Comparison of ENCODE assay signal across 20 cellular contexts in genomic region chr1:164718821-164719220, GRCh38.
A peak's percentile ranks its signal among the peaks of the same experiment; 100 is the strongest.
DNase-seq lines count a peak whose midpoint lies in the region; ATAC-seq and TF ChIP-seq lines count a peak whose summit lies in the region.
"Had no signal": no experiment of that assay in that cellular context is flagged by ENCODE, and none has a peak within 500 bp of the region (broad histone marks: within the 10 kb centered on the region; RNA-seq: fewer than 3 reads in every experiment).

No MANE protein-coding gene starts in this region.

- no peak for TF ChIP-seq EP300 in esophagus muscularis mucosa (IDR thresholded peaks at IDR 0.05)

- peak; percentile 30 for ATAC-seq in PC-3
- ATAC-seq in WTC11 = no peak
- ATAC-seq in stimulated activated memory B cell treated with anti-CD40 and anti-IgM and Interleukin-4, amounts not matched to agents 10 μg/mL and 1 μg/mL and 100 μg/mL, for 72 hours = no peak
- ATAC-seq: A549; activated naive CD8-positive, alpha-beta T cell treated with anti-CD3 and anti-CD28 coated beads, Interleukin-2, amount 50 U/mL, for 24 hours; CD8-positive, alpha-beta T cell; upper lobe of right lung had no signal

- no peaks in the 10 kb centered on the region for H3K27me3 Mint-ChIP-seq in WTC11 (ENCODE audit: low read depth)
- H3K27me3 Mint-ChIP-seq in activated naive CD8-positive, alpha-beta T cell treated with anti-CD3 and anti-CD28 coated beads for 36 hours = peaks cover 10% of the 10 kb centered on the region
- no peaks in the 10 kb centered on the region for H3K27me3 Mint-ChIP-seq in stimulated activated memory B cell treated with anti-CD40 and anti-IgM and Interleukin-4, amounts not matched to agents 10 μg/mL and 1 μg/mL and 100 μg/mL, for 72 hours

- no peak for TF ChIP-seq POLR2A in esophagus muscularis mucosa (IDR thresholded peaks at IDR 0.05; ENCODE audit: low read depth)

- CTCF ChIA-PET in PC-3 (lab: Charles Lee) (no interaction called here), WTC11 (lab: Charles Lee) (no interaction called here)

- H3K9me3 ChIP-seq in PC-3 (ENCODE audit: low read length) (no peaks in the 10 kb centered on the region), esophagus muscularis mucosa (no peaks in the 10 kb centered on the region), osteoblast (ENCODE audit: low read depth, low read length) (no peaks in the 10 kb centered on the region)
- H3K9me3 ChIP-seq: A549, MG63, upper lobe of right lung had no signal

- peaks cover 42% of the 10 kb centered on the region for H3K4me1 ChIP-seq in PC-3 (ENCODE audit: insufficient read depth, low read length)
- peaks cover 28 to 100% (median 94%) of the 10 kb centered on the region in 4 donors for H3K4me1 ChIP-seq in esophagus muscularis mucosa
- peaks cover 8% of the 10 kb centered on the region for H3K4me1 ChIP-seq in osteoblast (ENCODE audit: insufficient read depth, low read length)

- H3F3A ChIP-seq in PC-3 (ENCODE audit: low read length, unreplicated experiment) = peaks cover 6% of the 10 kb centered on the region

- TF ChIP-seq CTCF in AG10803 (conservative IDR thresholded peaks at IDR 0.05; ENCODE audit: low read length) (no peak), PC-3 (conservative IDR thresholded peaks at IDR 0.05; ENCODE audit: low read depth, low read length) (no peak), esophagus muscularis mucosa (IDR thresholded peaks at IDR 0.05) (no peak), osteoblast (IDR thresholded peaks at IDR 0.05; ENCODE audit: extremely low read depth, low read depth, low read length) (no peak), WTC11 (IDR thresholded peaks at IDR 0.05) (no peak)

- H3K4me3 Mint-ChIP-seq in WTC11 = no peak overlapping the region
- no peak overlapping the region for H3K4me3 Mint-ChIP-seq in activated naive CD8-positive, alpha-beta T cell treated with anti-CD3 and anti-CD28 coated beads for 36 hours
- no peak overlapping the region for H3K4me3 Mint-ChIP-seq in stimulated activated memory B cell treated with anti-CD40 and anti-IgM and Interleukin-4, amounts not matched to agents 10 μg/mL and 1 μg/mL and 100 μg/mL, for 72 hours
- H3K4me3 Mint-ChIP-seq: activated naive CD8-positive, alpha-beta T cell treated with anti-CD3 and anti-CD28 coated beads, Interleukin-2, amount 50 U/mL, for 24 hours; CD8-positive, alpha-beta T cell; naive B cell had no signal

- H3K9me3 Mint-ChIP-seq in WTC11 = no peaks in the 10 kb centered on the region
- no peaks in the 10 kb centered on the region for H3K9me3 Mint-ChIP-seq in activated naive CD8-positive, alpha-beta T cell treated with anti-CD3 and anti-CD28 coated beads for 36 hours
- peaks cover 5% of the 10 kb centered on the region for H3K9me3 Mint-ChIP-seq in stimulated activated memory B cell treated with anti-CD40 and anti-IgM and Interleukin-4, amounts not matched to agents 10 μg/mL and 1 μg/mL and 100 μg/mL, for 72 hours
- H3K9me3 Mint-ChIP-seq: CD8-positive, alpha-beta T cell had no signal

- H2AFZ ChIP-seq in PC-3 (ENCODE audit: low read length) = peak overlapping the region; percentile 33
- peak overlapping the region; percentile 15 for H2AFZ ChIP-seq in osteoblast (ENCODE audit: low read length)

- H3K4me3 ChIP-seq in AG10803 (ENCODE audit: low read length) (no peak overlapping the region), PC-3 (ENCODE audit: low read length) (no peak overlapping the region), esophagus muscularis mucosa (no peak overlapping the region), osteoblast (ENCODE audit: insufficient read depth, low read length) (no peak overlapping the region)
- H3K4me3 ChIP-seq: A549, MG63, upper lobe of right lung had no signal

- POLR2A ChIA-PET in PC-3 (lab: Charles Lee; ENCODE audit: unreplicated experiment) = interaction anchor here (0.6 kb wide), 1 partner anchor 160 kb away, joined by 13 read pairs; the partner anchor contains the start of gene PBX1
- POLR2A ChIA-PET in WTC11 (lab: Charles Lee) = no interaction called here

- H3K79me2 ChIP-seq in PC-3 (ENCODE audit: low read length) (no peaks in the 10 kb centered on the region), osteoblast (ENCODE audit: insufficient read depth, low read length) (no peaks in the 10 kb centered on the region)

- H3K36me3 Mint-ChIP-seq in WTC11 = no peaks in the 10 kb centered on the region
- H3K36me3 Mint-ChIP-seq in activated naive CD8-positive, alpha-beta T cell treated with anti-CD3 and anti-CD28 coated beads for 36 hours = no peaks in the 10 kb centered on the region
- no peaks in the 10 kb centered on the region for H3K36me3 Mint-ChIP-seq in stimulated activated memory B cell treated with anti-CD40 and anti-IgM and Interleukin-4, amounts not matched to agents 10 μg/mL and 1 μg/mL and 100 μg/mL, for 72 hours
- H3K36me3 Mint-ChIP-seq: CD8-positive, alpha-beta T cell had no signal

- H3K4me2 ChIP-seq in PC-3 (ENCODE audit: low read length) (no peak overlapping the region), osteoblast (ENCODE audit: insufficient read depth, low read length) (no peak overlapping the region)
- H3K4me2 ChIP-seq: A549 had no signal

- H3K9ac ChIP-seq in PC-3 (ENCODE audit: low read length) = 0 out of 2 replicates have a peak overlapping the region, but pooled peaks have one; percentile 9

- H3K9me2 ChIP-seq in PC-3 (replicated peaks; ENCODE audit: low read length) = no peaks in the 10 kb centered on the region

- BruUV-seq in PC-3 (replicated peaks; lab: Mats Ljungman, UMichigan) = no TSS peak

- H3K36me3 ChIP-seq in PC-3 (ENCODE audit: low read depth, low read length) (no peaks in the 10 kb centered on the region), esophagus muscularis mucosa (no peaks in the 10 kb centered on the region), osteoblast (ENCODE audit: insufficient read depth, low read length) (no peaks in the 10 kb centered on the region)
- H3K36me3 ChIP-seq: MG63, upper lobe of right lung, WERI-Rb-1 had no signal

- no peak overlapping the region for H3K27ac Mint-ChIP-seq in WTC11
- no peak overlapping the region for H3K27ac Mint-ChIP-seq in activated naive CD8-positive, alpha-beta T cell treated with anti-CD3 and anti-CD28 coated beads for 36 hours
- H3K27ac Mint-ChIP-seq in stimulated activated memory B cell treated with anti-CD40 and anti-IgM and Interleukin-4, amounts not matched to agents 10 μg/mL and 1 μg/mL and 100 μg/mL, for 72 hours = no peak overlapping the region
- H3K27ac Mint-ChIP-seq: activated naive CD8-positive, alpha-beta T cell treated with anti-CD3 and anti-CD28 coated beads, Interleukin-2, amount 50 U/mL, for 24 hours; CD8-positive, alpha-beta T cell; naive B cell had no signal

- intact Hi-C loops in PC-3 (cut with micrococcal nuclease) (loop anchor here (1.0 to 5.0 kb wide), 2 partner anchors 15 to 1337 kb away; no protein-coding TSS in a partner anchor), esophagus muscularis mucosa (cut with DNase I) (no loop called here)

- H3K27me3 ChIP-seq in PC-3 (ENCODE audit: low read length) (no peaks in the 10 kb centered on the region), esophagus muscularis mucosa (no peaks in the 10 kb centered on the region), osteoblast (ENCODE audit: insufficient read depth, low read length) (no peaks in the 10 kb centered on the region)
- H3K27me3 ChIP-seq: MG63, upper lobe of right lung had no signal

- H3K4me1 Mint-ChIP-seq in WTC11 = peaks cover 25% of the 10 kb centered on the region
- H3K4me1 Mint-ChIP-seq in activated naive CD8-positive, alpha-beta T cell treated with anti-CD3 and anti-CD28 coated beads for 36 hours = peaks cover 8% of the 10 kb centered on the region
- peaks cover 6% of the 10 kb centered on the region for H3K4me1 Mint-ChIP-seq in stimulated activated memory B cell treated with anti-CD40 and anti-IgM and Interleukin-4, amounts not matched to agents 10 μg/mL and 1 μg/mL and 100 μg/mL, for 72 hours
- H3K4me1 Mint-ChIP-seq: naive B cell had no signal

- peak; percentile 56 for DNase-seq in AG10803 (ENCODE audit: low read depth)
- DNase-seq in PC-3 = peak; percentile 49
- no peak for DNase-seq in esophagus muscularis mucosa (ENCODE audit: extremely low spot score)
- DNase-seq in osteoblast (ENCODE audit: insufficient read length, low spot score, missing footprints) = no peak
- DNase-seq in cerebellum (ENCODE audit: low spot score) = no peak
- no peak for DNase-seq in WTC11 (ENCODE audit: low spot score)
- no peak for DNase-seq in activated naive CD8-positive, alpha-beta T cell treated with anti-CD3 and anti-CD28 coated beads for 36 hours
- DNase-seq: activated naive CD8-positive, alpha-beta T cell treated with anti-CD3 and anti-CD28 coated beads, Interleukin-2, amount 50 U/mL, for 24 hours; CD8-positive, alpha-beta T cell; cortex of kidney; DND-41; MG63; naive B cell; NCI-H187; stimulated activated naive CD4-positive, alpha-beta T cell; T-helper 1 cell; upper lobe of right lung; WERI-Rb-1 had no signal

- H3K27ac ChIP-seq in PC-3 (ENCODE audit: low read length) = peak overlapping the region; percentile 90
- peak overlapping the region; percentile 15 to 67 (median 52) for H3K27ac ChIP-seq in esophagus muscularis mucosa (replicated peaks in 1 of 4)
- H3K27ac ChIP-seq in osteoblast (ENCODE audit: low read depth, low read length) = no peak overlapping the region
- H3K27ac ChIP-seq: upper lobe of right lung, WERI-Rb-1 had no signal

- no peaks in the 10 kb centered on the region for H4K20me1 ChIP-seq in PC-3 (ENCODE audit: low read length)
- H4K20me1 ChIP-seq in osteoblast (ENCODE audit: insufficient read depth, low read length) = no peaks in the 10 kb centered on the region

- 32% methylated on average over 1 of the region's 1 CpG for WGBS in esophagus muscularis mucosa

TF ChIP-seq in WTC11, 78 proteins besides CTCF, POLR2A, EP300 and RAD21 (continues in another document):
- TF ChIP-seq NR3C1 (CRISPR knock-in tag; conservative IDR thresholded peaks at IDR 0.05; ENCODE audit: low read depth) (no peak), ZMAT4 (CRISPR knock-in tag; IDR thresholded peaks at IDR 0.05) (no peak), ZBTB43 (CRISPR knock-in tag; IDR thresholded peaks at IDR 0.05) (no peak)

Comparison
In these comparisons a context has a peak if more than half of its experiments do, and no peak if none do; other contexts are left out.
1. DNase-seq: peak in AG10803 (single experiment) and PC-3 (single experiment); none in esophagus muscularis mucosa (single experiment), osteoblast (single experiment), cerebellum (single experiment), WTC11 (single experiment) and activated naive CD8-positive, alpha-beta T cell treated with anti-CD3 and anti-CD28 coated beads for 36 hours (single experiment).